11 cellular contexts compared by ENCODE assay signal in genomic region chr3:9349321-9350117, GRCh38. TPM values are rescaled to one million over a fixed set of nuclear protein-coding genes. Genes with fewer than 3 reads are reported as not detected.
A peak's percentile ranks its signal among the peaks of the same experiment; 100 is the strongest.
DNase-seq lines count a peak whose midpoint lies in the region; ATAC-seq, FAIRE-seq and TF ChIP-seq lines count a peak whose summit lies in the region.
"Had no signal": no experiment of that assay in that cellular context is flagged by ENCODE, and none has a peak within 500 bp of the region (broad histone marks: within the 10 kb centered on the region; RNA-seq: fewer than 3 reads in every experiment).

No MANE protein-coding gene starts in this region.

- H3K14ac ChIP-seq in H1 (ENCODE audit: insufficient read length): no peak overlapping the region

- no peaks in the 10 kb centered on the region for H3K9me3 ChIP-seq in H1 (ENCODE audit: insufficient read depth in 2 of 2, low read depth in 1 of 2, low read length in 1 of 2)

- no peak overlapping the region for H2AK5ac ChIP-seq in H1 (ENCODE audit: low read depth, low read length)

- TF ChIP-seq CTCF in H1 (IDR thresholded peaks at IDR 0.05; ENCODE audit: control extremely low read depth in 1 of 3, insufficient read depth in 1 of 3, low read depth in 1 of 3, low read length in 3 of 3): no peak
- no peak for TF ChIP-seq CTCF in nephron progenitor cell (IDR thresholded peaks at IDR 0.05)

- H3K4me1 Mint-ChIP-seq in nephron progenitor cell: peaks cover 66% of the 10 kb centered on the region
- H3K4me1 Mint-ChIP-seq in activated naive CD8-positive, alpha-beta T cell treated with anti-CD3 and anti-CD28 coated beads, Interleukin-2, amount 50 U/mL, for 24 hours: peaks cover 7% of the 10 kb centered on the region

- H3K23me2 ChIP-seq in H1 (ENCODE audit: low read depth, low read length): no peaks in the 10 kb centered on the region

- no peaks in the 10 kb centered on the region for H3K9me3 Mint-ChIP-seq in nephron progenitor cell
- H3K9me3 Mint-ChIP-seq in activated naive CD8-positive, alpha-beta T cell treated with anti-CD3 and anti-CD28 coated beads, Interleukin-2, amount 50 U/mL, for 24 hours: no peaks in the 10 kb centered on the region

- H3K36me3 Mint-ChIP-seq in nephron progenitor cell (ENCODE audit: low read depth): no peaks in the 10 kb centered on the region
- H3K36me3 Mint-ChIP-seq in activated naive CD8-positive, alpha-beta T cell treated with anti-CD3 and anti-CD28 coated beads, Interleukin-2, amount 50 U/mL, for 24 hours (ENCODE audit: low read depth): no peaks in the 10 kb centered on the region

- H2BK15ac ChIP-seq in H1 (ENCODE audit: low read length): no peak overlapping the region

- no peak overlapping the region for H2BK120ac ChIP-seq in H1 (replicated peaks; ENCODE audit: low read depth, low read length)

- no peak overlapping the region for H2AFZ ChIP-seq in H1 (ENCODE audit: low read length)

- no peak overlapping the region; the same call in 1 of the 2 replicates for H3K18ac ChIP-seq in H1 (ENCODE audit: extremely low read depth, low read length)

- H3K4me1 ChIP-seq in H1 (replicated peaks in 1 of 4; ENCODE audit: control insufficient read depth in 3 of 4, insufficient read depth in 4 of 4, low read length in 3 of 4): peaks cover 10 to 30% (median 16%) of the 10 kb centered on the region in 4 experiments

- no peak overlapping the region for H4K5ac ChIP-seq in H1 (ENCODE audit: insufficient read length, low read depth, low read length)

- no peaks in the 10 kb centered on the region for H3K27me3 ChIP-seq in H1 (replicated peaks in 1 of 4; ENCODE audit: control insufficient read depth in 3 of 4, extremely low read depth in 1 of 4, insufficient read depth in 3 of 4, low read length in 3 of 4)

- CTCF ChIA-PET in H1 (lab: Charles Lee; ENCODE audit: partially characterized antibody): interaction anchor here (0.5 to 1.7 kb wide), 7 partner anchors 11 to 378 kb away, joined by 3 to 5 read pairs (median 4); no protein-coding TSS in a partner anchor

- no peak overlapping the region for H4K91ac ChIP-seq in H1 (replicated peaks; ENCODE audit: insufficient read length, low read length)

- no peaks in the 10 kb centered on the region for H3K27me3 Mint-ChIP-seq in nephron progenitor cell (ENCODE audit: low read depth, poor library complexity)
- no peaks in the 10 kb centered on the region for H3K27me3 Mint-ChIP-seq in activated naive CD8-positive, alpha-beta T cell treated with anti-CD3 and anti-CD28 coated beads, Interleukin-2, amount 50 U/mL, for 24 hours

- no peaks in the 10 kb centered on the region for H3K79me2 ChIP-seq in H1 (ENCODE audit: control insufficient read depth in 1 of 2, insufficient read depth in 2 of 2, low read length in 2 of 2)

- H2BK20ac ChIP-seq in H1 (ENCODE audit: low read length): no peak overlapping the region

- POLR2A ChIA-PET in H1 (lab: Charles Lee; ENCODE audit: partially characterized antibody): interaction anchor here (1.4 to 3.6 kb wide), 3 partner anchors 14 to 48 kb away, joined by 4 to 18 read pairs (median 16); partner anchors contain the start of genes SETD5 and THUMPD3

- H3K36me3 ChIP-seq in H1 (ENCODE audit: control insufficient read depth in 2 of 4, insufficient read depth in 4 of 4, low read length in 3 of 4): no peaks in the 10 kb centered on the region

- H3K4me2 ChIP-seq in H1 (ENCODE audit: insufficient read depth in 1 of 2, low read depth in 2 of 2, low read length in 2 of 2): no peak overlapping the region

- no peak overlapping the region for H2BK5ac ChIP-seq in H1 (ENCODE audit: low read depth, low read length)

- no peak for FAIRE-seq in H1 (lab: Jason Lieb, UNC)

- H3K27ac Mint-ChIP-seq in nephron progenitor cell: peak overlapping the region; percentile 86
- H3K27ac Mint-ChIP-seq in activated naive CD8-positive, alpha-beta T cell treated with anti-CD3 and anti-CD28 coated beads, Interleukin-2, amount 50 U/mL, for 24 hours: no peak overlapping the region

- H3K9ac ChIP-seq in H1 (replicated peaks in 1 of 4; ENCODE audit: extremely low read depth in 1 of 4, low read depth in 3 of 4, low read length in 3 of 4): no peak overlapping the region

- 0 out of 2 replicates have a peak overlapping the region, but pooled peaks have one; percentile 62 for H2BK12ac ChIP-seq in H1 (ENCODE audit: low read depth, low read length)

- no peak overlapping the region for H3K56ac ChIP-seq in H1 (replicated peaks; ENCODE audit: insufficient read length, low read depth, low read length)

- H3K4ac ChIP-seq in H1 (replicated peaks; ENCODE audit: insufficient read length, low read depth, low read length): no peak overlapping the region

- H3K4me3 Mint-ChIP-seq in nephron progenitor cell: peak overlapping the region; percentile 29
- H3K4me3 Mint-ChIP-seq in activated naive CD8-positive, alpha-beta T cell treated with anti-CD3 and anti-CD28 coated beads, Interleukin-2, amount 50 U/mL, for 24 hours: no peak overlapping the region

- no peak for TF ChIP-seq RAD21 in H1 (IDR thresholded peaks at IDR 0.05 in 1 of 2, conservative IDR thresholded peaks at IDR 0.05 in 1 of 2; ENCODE audit: low read depth in 2 of 2, low read length in 2 of 2)

- DNase-seq in Daoy (ENCODE audit: low read depth) (peak; percentile 75), NCI-H226 (peak; percentile 35), H1 (ENCODE audit: low read depth in 1 of 2, low spot score in 2 of 2) (no peak), nephron progenitor cell (no peak), activated gamma-delta T cell treated with Interleukin-2 at 50 U/mL for 16 hours (no peak), NK-92 (lab: John Stamatoyannopoulos, UW; ENCODE audit: unreplicated experiment) (no peak)
- no peak for DNase-seq in activated naive CD8-positive, alpha-beta T cell treated with anti-CD3 and anti-CD28 coated beads, Interleukin-2, amount 50 U/mL, for 24 hours
- DNase-seq: GF-D8, NCI-H524 treated with DMSO at 0.1 percent for 48 hours, posterior cingulate gyrus had no signal

- no peak overlapping the region for H4K8ac ChIP-seq in H1 (ENCODE audit: extremely low read depth, insufficient read depth, low read length)

- TF ChIP-seq EP300 in H1 (IDR thresholded peaks at IDR 0.05; ENCODE audit: borderline replicate concordance in 1 of 2, low read depth in 2 of 2, low read length in 2 of 2): no peak

- H3K4me3 ChIP-seq in H1 (ENCODE audit: extremely low read depth in 1 of 4, insufficient read depth in 2 of 4, low read depth in 3 of 4, low read length in 4 of 4): no peak overlapping the region

- no peak for ATAC-seq in HG03139 (IDR thresholded peaks at IDR 0.05; ENCODE audit: unreplicated experiment)
- ATAC-seq in activated naive CD8-positive, alpha-beta T cell treated with anti-CD3 and anti-CD28 coated beads, Interleukin-2, amount 50 U/mL, for 24 hours: no peak

- no peaks in the 10 kb centered on the region for H4K20me1 ChIP-seq in H1 (replicated peaks in 1 of 2; ENCODE audit: control insufficient read depth in 1 of 2, insufficient read depth in 2 of 2, low read length in 2 of 2)

- 89% methylated on average over 2 of the region's 2 CpGs; no CpG with 5 or more reads in 1 of the 2 experiments for WGBS in H1 (ENCODE audit: extremely low coverage in 1 of 2, insufficient coverage in 1 of 2, insufficient read length in 1 of 2, insufficient replicate concordance in 2 of 2, low coverage in 1 of 2, low lambda C conversion rate in 2 of 2, missing lambda C conversion rate in 1 of 2), 2 experiments

- no peak for TF ChIP-seq POLR2A in H1 (IDR thresholded peaks at IDR 0.05; ENCODE audit: control extremely low read depth in 1 of 2, low read depth in 2 of 2, low read length in 2 of 2)

- H3K79me1 ChIP-seq in H1 (ENCODE audit: low read depth, low read length): no peaks in the 10 kb centered on the region

- H3K23ac ChIP-seq in H1 (ENCODE audit: insufficient read length): no peak overlapping the region

- H3K27ac ChIP-seq in H1 (ENCODE audit: low read depth, low read length): no peak overlapping the region

TF ChIP-seq in H1, 55 proteins besides CTCF, POLR2A, EP300 and RAD21 (continues in another document):
- TF ChIP-seq RXRA (IDR thresholded peaks at IDR 0.05; ENCODE audit: insufficient read depth, low read depth, low read length): no peak
- TF ChIP-seq SP2 (IDR thresholded peaks at IDR 0.05; ENCODE audit: low read length): no peak
- no peak for TF ChIP-seq SUZ12 (IDR thresholded peaks at IDR 0.05; ENCODE audit: low read length)
- TF ChIP-seq JUN (IDR thresholded peaks at IDR 0.05; ENCODE audit: low read depth, low read length): no peak
- TF ChIP-seq NANOG (IDR thresholded peaks at IDR 0.05; ENCODE audit: insufficient read depth, low read depth, low read length, poor library complexity, severe bottlenecking): no peak
- TF ChIP-seq NRF1 (IDR thresholded peaks at IDR 0.05; ENCODE audit: low read depth, low read length): no peak
- no peak for TF ChIP-seq CBX8 (IDR thresholded peaks at IDR 0.05; ENCODE audit: borderline replicate concordance, low read depth, low read length)
- TF ChIP-seq MAX (IDR thresholded peaks at IDR 0.05): no peak
- no peak for TF ChIP-seq EGR1 (IDR thresholded peaks at IDR 0.05; ENCODE audit: borderline replicate concordance, low read depth, low read length)
- TF ChIP-seq BACH1 (IDR thresholded peaks at IDR 0.05; ENCODE audit: low read length): no peak

RNA-seq across cellular contexts. Expression of gene THUMPD3, which starts 13.3 kb away (rescaled TPM):
- total RNA-seq in Daoy (2014; rRNA removed; shearing (Covaris generic)): 65.4 and 67.9 TPM in 2 replicates
- total RNA-seq in H1 (2021; fragmentation: NEBNext Ultra II Directional; extraction: Animal tissue kit (Norgen Biotek cat#: 25700)): 62.6 and 68.9 TPM in 2 replicates
- polyA plus RNA-seq in H1 (2011; rRNA removed): 16.4 and 26.7 TPM in 2 replicates
- polyA plus RNA-seq in H1 (2011; cell fraction: cytosol; rRNA removed): 31.0 TPM
- polyA plus RNA-seq in H1 (2011; cell fraction: nucleus; rRNA removed): 16.1 TPM
- 49.6 to 67.5 TPM (median 60.3 TPM) in 4 replicates for polyA plus RNA-seq in H1 (2012, experiment 1 of 2)
- 5.7 TPM for polyA plus RNA-seq in H1 (2012, experiment 2 of 2)
- polyA plus RNA-seq in H1 (2013, experiment 1 of 2): 24.9 TPM
- polyA plus RNA-seq in H1 (2013, experiment 2 of 2): 29.4 TPM
- 76.6 and 83.1 TPM in 2 replicates for polyA minus RNA-seq in H1 (2011; rRNA and poly(A)+ RNA removed)
- polyA minus RNA-seq in H1 (2011; cell fraction: cytosol; rRNA and poly(A)+ RNA removed): 22.8 TPM
- 34.8 TPM for polyA minus RNA-seq in H1 (2011; cell fraction: nucleus; rRNA and poly(A)+ RNA removed)

RNA-seq across cellular contexts. Expression of gene SETD5, which starts 47.9 kb away (rescaled TPM):
- total RNA-seq in Daoy (2014; rRNA removed; shearing (Covaris generic)): 24.5 TPM in 2 replicates
- 223 and 234 TPM in 2 replicates for total RNA-seq in H1 (2021; fragmentation: NEBNext Ultra II Directional; extraction: Animal tissue kit (Norgen Biotek cat#: 25700))
- 98.2 and 108 TPM in 2 replicates for polyA plus RNA-seq in H1 (2011; rRNA removed)
- 119 TPM for polyA plus RNA-seq in H1 (2011; cell fraction: cytosol; rRNA removed)
- polyA plus RNA-seq in H1 (2011; cell fraction: nucleus; rRNA removed): 455 TPM
- 155 to 216 TPM (median 176 TPM) in 4 replicates for polyA plus RNA-seq in H1 (2012, experiment 1 of 2)
- 34.4 TPM for polyA plus RNA-seq in H1 (2012, experiment 2 of 2)
- polyA plus RNA-seq in H1 (2013, experiment 1 of 2): 232 TPM
- 212 TPM for polyA plus RNA-seq in H1 (2013, experiment 2 of 2)
- 198 and 273 TPM in 2 replicates for polyA minus RNA-seq in H1 (2011; rRNA and poly(A)+ RNA removed)
- 129 TPM for polyA minus RNA-seq in H1 (2011; cell fraction: cytosol; rRNA and poly(A)+ RNA removed)
- polyA minus RNA-seq in H1 (2011; cell fraction: nucleus; rRNA and poly(A)+ RNA removed): 396 TPM

Comparison
In these comparisons a context has a peak if more than half of its experiments do, and no peak if none do; other contexts are left out.
1. DNase-seq: peak in Daoy (single experiment) and NCI-H226 (single experiment); none in H1 (0 of 2), nephron progenitor cell (single experiment), activated gamma-delta T cell treated with Interleukin-2 at 50 U/mL for 16 hours (single experiment), NK-92 (single experiment) and activated naive CD8-positive, alpha-beta T cell treated with anti-CD3 and anti-CD28 coated beads, Interleukin-2, amount 50 U/mL, for 24 hours (single experiment).